21 cellular contexts compared by ENCODE assay signal in the genomic region with DNA sequence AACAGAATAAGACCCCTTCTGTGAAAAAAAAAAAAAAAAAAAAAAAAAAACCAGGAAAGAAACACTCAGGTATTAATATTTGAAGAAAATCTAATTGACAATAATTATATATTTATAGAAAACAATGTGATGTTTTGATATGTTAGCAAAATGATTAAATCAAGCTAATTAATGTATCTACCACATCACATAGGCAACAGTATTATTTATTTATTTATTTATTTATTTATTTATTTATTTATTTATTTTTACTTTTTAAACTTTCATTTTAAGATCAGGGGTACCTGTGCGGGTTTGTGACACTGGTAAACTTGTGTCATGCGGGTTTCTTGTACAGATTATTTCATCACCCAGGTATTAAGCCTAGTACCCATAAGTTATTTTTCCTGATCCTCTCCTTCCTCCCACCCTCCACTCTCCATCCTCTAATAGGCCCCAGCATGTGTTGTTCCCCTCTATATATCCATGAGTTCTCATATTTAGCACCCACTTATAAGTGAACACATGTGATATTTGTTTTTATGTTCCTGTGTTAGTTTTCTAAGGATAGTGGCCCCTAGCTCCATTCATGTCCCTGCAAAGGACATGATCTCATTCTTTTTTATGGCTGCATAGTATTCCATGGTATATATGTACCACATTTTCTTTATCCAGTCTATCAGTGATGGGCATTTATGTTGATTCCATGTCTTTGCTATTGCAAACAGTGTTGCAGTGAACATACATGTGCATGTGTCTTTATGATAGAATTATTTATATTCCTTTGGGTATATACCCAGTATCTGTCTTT. TPM values are rescaled to one million over a fixed set of nuclear protein-coding genes. Genes with fewer than 3 reads are reported as not detected.
"Had no signal": no experiment of that assay in that cellular context is flagged by ENCODE, and none has a peak within 500 bp of the region (broad histone marks: within the 10 kb centered on the region; RNA-seq: fewer than 3 reads in every experiment).

No MANE protein-coding gene starts in this region.

RNA-seq across cellular contexts. Expression of gene OR10AD1, which starts 28.3 kb away (rescaled TPM):
- total RNA-seq: colonic mucosa, dermis microvascular lymphatic vessel endothelial cell, endodermal cell, esophagus mucosa, esophagus squamous epithelium, gastroesophageal sphincter, heart left ventricle, hepatocyte, kidney epithelial cell, left cardiac atrium, left lung, left ventricle myocardium superior, lower leg skin, lower lobe of right lung, lung microvascular endothelial cell, mesenteric fat pad, mesothelial cell of epicardium, mucosa of descending colon, myocyte had no signal
- polyA plus RNA-seq: heart left ventricle, immature natural killer cell, keratinocyte had no signal

RNA-seq across cellular contexts. Expression of gene CCDC184, which starts 47.9 kb away (rescaled TPM):
- total RNA-seq: endodermal cell, lung microvascular endothelial cell had no signal
